ENCODE assay signal across 9 cellular contexts in the genomic region with DNA sequence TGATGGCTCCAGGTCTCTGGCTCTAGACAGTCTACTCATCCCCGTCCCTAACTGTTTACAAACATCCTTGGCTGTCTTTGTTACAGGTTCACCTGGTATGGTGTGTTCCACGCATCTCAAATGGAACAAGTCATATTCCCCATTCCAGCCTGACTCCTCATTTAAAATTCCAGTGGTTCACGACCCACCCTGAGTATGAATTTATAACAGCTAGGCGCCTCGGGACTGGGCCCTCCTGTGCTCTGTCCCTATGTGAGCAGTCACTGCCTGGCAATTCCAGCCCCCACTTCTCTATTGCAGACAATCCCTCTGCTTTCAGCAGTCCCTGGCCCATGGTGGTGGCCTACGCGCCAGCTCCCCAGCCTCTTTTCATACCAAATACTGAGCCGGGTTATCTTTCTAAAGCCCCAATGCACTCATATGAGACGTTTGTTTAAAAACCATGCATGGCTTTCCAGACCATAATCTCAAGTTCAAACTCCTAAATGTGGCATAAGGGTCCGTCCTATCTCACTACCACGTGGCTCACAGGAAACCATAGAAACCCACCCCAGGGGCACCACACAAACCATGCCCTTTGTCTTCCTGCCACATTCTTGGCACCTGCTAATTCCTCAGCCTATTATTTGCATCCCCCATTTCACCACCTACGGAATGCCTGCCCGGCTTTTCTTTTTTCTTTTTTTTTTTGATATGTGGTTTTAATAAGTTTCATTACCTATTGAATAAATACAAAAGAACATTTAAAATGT. TPM values are rescaled to one million over a fixed set of nuclear protein-coding genes. Genes with fewer than 3 reads are reported as not detected.
A peak's percentile ranks its signal among the peaks of the same experiment; 100 is the strongest.
DNase-seq lines count a peak whose midpoint lies in the region; ATAC-seq and TF ChIP-seq lines count a peak whose summit lies in the region.
"Had no signal": no experiment of that assay in that cellular context is flagged by ENCODE, and none has a peak within 500 bp of the region (broad histone marks: within the 10 kb centered on the region; RNA-seq: fewer than 3 reads in every experiment).

No MANE protein-coding gene starts in this region.

- DNase-seq in COR-L47 (lab: John Stamatoyannopoulos, UW) (peak; percentile 25), NCI-H2227 (lab: John Stamatoyannopoulos, UW; ENCODE audit: unreplicated experiment) (peak; percentile 61), neural crest cell (ENCODE audit: low read depth, low spot score) (no peak), hippocampal formation (lab: John Stamatoyannopoulos, UW) (no peak), NCI-H2081 (lab: John Stamatoyannopoulos, UW) (no peak)
- no peak for DNase-seq in effector memory CD8-positive, alpha-beta T cell
- DNase-seq: activated CD8-positive, alpha-beta memory T cell treated with anti-CD3 and anti-CD28 coated beads, Interleukin-2, amount 50 U/mL, for 4 hours had no signal

- ATAC-seq in effector memory CD8-positive, alpha-beta T cell (replicated peaks) = no peak
- no peak for ATAC-seq in HG02571 (IDR thresholded peaks at IDR 0.05; ENCODE audit: unreplicated experiment)
- ATAC-seq in GM19455 (IDR thresholded peaks at IDR 0.05; ENCODE audit: unreplicated experiment) = no peak

- H3K4me1 Mint-ChIP-seq in effector memory CD8-positive, alpha-beta T cell (ENCODE audit: low read depth in 2 of 2) = peaks cover 20 to 38% of the 10 kb centered on the region in 2 donors
- peaks cover 22% of the 10 kb centered on the region for H3K4me1 Mint-ChIP-seq in neural crest cell

- peaks cover 4% of the 10 kb centered on the region for H3K36me3 Mint-ChIP-seq in effector memory CD8-positive, alpha-beta T cell (ENCODE audit: insufficient read depth)
- H3K36me3 Mint-ChIP-seq in neural crest cell (ENCODE audit: low read depth) = no peaks in the 10 kb centered on the region

- H3K27ac Mint-ChIP-seq in effector memory CD8-positive, alpha-beta T cell = peak overlapping the region; percentile 95 to 99
- H3K27ac Mint-ChIP-seq in neural crest cell (ENCODE audit: unreplicated experiment) = peak overlapping the region; percentile 99

- peaks cover 0 to 3% of the 10 kb centered on the region in 2 donors for H3K27me3 Mint-ChIP-seq in effector memory CD8-positive, alpha-beta T cell
- no peaks in the 10 kb centered on the region for H3K27me3 Mint-ChIP-seq in neural crest cell (ENCODE audit: low read depth)

- TF ChIP-seq CTCF in neural crest cell (conservative IDR thresholded peaks at IDR 0.05) = no peak

- H3K9me3 Mint-ChIP-seq in effector memory CD8-positive, alpha-beta T cell = no peaks in the 10 kb centered on the region
- no peaks in the 10 kb centered on the region for H3K9me3 Mint-ChIP-seq in neural crest cell

- H3K4me3 Mint-ChIP-seq in effector memory CD8-positive, alpha-beta T cell = peak overlapping the region; percentile 97 to 100
- H3K4me3 Mint-ChIP-seq in neural crest cell = peak overlapping the region; percentile 96

RNA-seq across cellular contexts. Expression of a gene that starts 1.6 kb away (rescaled TPM):
- 3.7 and 3.9 TPM in 2 replicates for total RNA-seq in neural crest cell

RNA-seq across cellular contexts. Expression of a gene that starts 22.4 kb away (rescaled TPM):
- total RNA-seq in neural crest cell = 8.5 and 10.0 TPM in 2 replicates

Comparison
In these comparisons a context has a peak if more than half of its experiments do, and no peak if none do; other contexts are left out.
1. DNase-seq: peak in COR-L47 (single experiment) and NCI-H2227 (single experiment); none in effector memory CD8-positive, alpha-beta T cell (0 of 3), neural crest cell (single experiment), hippocampal formation (0 of 2) and NCI-H2081 (0 of 2).